Comparison of ENCODE assay signal across 18 cellular contexts in the genomic region with DNA sequence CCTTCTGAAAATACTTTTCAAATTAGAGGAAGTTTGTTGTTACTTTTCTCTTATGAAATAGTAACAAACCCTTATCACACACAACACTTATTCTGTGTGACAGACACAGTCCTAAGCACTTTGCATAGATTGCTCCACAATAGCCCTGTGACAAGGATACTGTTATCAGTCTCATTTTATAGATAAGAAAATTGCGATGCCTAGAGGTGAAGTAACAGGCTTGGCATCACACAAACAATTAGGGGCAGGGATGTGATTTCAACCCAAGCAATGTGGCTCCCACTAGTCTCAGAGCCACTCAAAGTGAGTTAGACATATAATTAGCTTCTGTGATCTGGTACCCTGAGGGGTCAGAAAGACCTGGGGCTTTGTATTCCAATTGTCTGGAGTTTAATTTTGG.
"Had no signal": no experiment of that assay in that cellular context is flagged by ENCODE, and none has a peak within 500 bp of the region (broad histone marks: within the 10 kb centered on the region; RNA-seq: fewer than 3 reads in every experiment).

No MANE protein-coding gene starts in this region.

- H3K36me3 ChIP-seq: colonic mucosa, neural progenitor cell, pancreas, prostate gland, right lobe of liver, tibial nerve had no signal

- H3K9me3 ChIP-seq: colonic mucosa, pancreas, prostate gland, right lobe of liver, testis, tibial nerve had no signal

- H3K4me3 Mint-ChIP-seq: mesothelial cell of epicardium; natural killer cell treated with Interleukin-12 subunit alpha and Interleukin-12 subunit beta and Interleukin-15 and Interleukin-18, amount 100 ng/mL, for 72 hours; neural progenitor cell; stimulated activated naive B cell treated with anti-CD40 and anti-IgM and Interleukin-4, amounts not matched to agents 10 μg/mL and 1 μg/mL and 100 μg/mL, for 72 hours; stimulated activated naive CD8-positive, alpha-beta T cell treated with anti-CD3 and anti-CD28 coated beads, Interleukin-15, amount 100 ng/mL, for 72 hours had no signal

- H3K4me1 ChIP-seq: colonic mucosa, pancreas, prostate gland, right lobe of liver, testis, tibial nerve had no signal

- H3K27me3 Mint-ChIP-seq: natural killer cell treated with Interleukin-12 subunit alpha and Interleukin-12 subunit beta and Interleukin-15 and Interleukin-18, amount 100 ng/mL, for 72 hours; stimulated activated naive B cell treated with anti-CD40 and anti-IgM and Interleukin-4, amounts not matched to agents 10 μg/mL and 1 μg/mL and 100 μg/mL, for 72 hours; stimulated activated naive CD8-positive, alpha-beta T cell treated with anti-CD3 and anti-CD28 coated beads, Interleukin-15, amount 100 ng/mL, for 72 hours had no signal

- H3K36me3 Mint-ChIP-seq: mesothelial cell of epicardium; natural killer cell treated with Interleukin-12 subunit alpha and Interleukin-12 subunit beta and Interleukin-15 and Interleukin-18, amount 100 ng/mL, for 72 hours; neural progenitor cell; stimulated activated naive B cell treated with anti-CD40 and anti-IgM and Interleukin-4, amounts not matched to agents 10 μg/mL and 1 μg/mL and 100 μg/mL, for 72 hours had no signal

- H3K27ac ChIP-seq: colonic mucosa, hepatocyte, neural progenitor cell, pancreas, prostate gland, right lobe of liver, testis, tibial nerve had no signal

- H3K9me3 Mint-ChIP-seq: mesothelial cell of epicardium; natural killer cell treated with Interleukin-12 subunit alpha and Interleukin-12 subunit beta and Interleukin-15 and Interleukin-18, amount 100 ng/mL, for 72 hours; neural progenitor cell; stimulated activated naive CD8-positive, alpha-beta T cell treated with anti-CD3 and anti-CD28 coated beads, Interleukin-15, amount 100 ng/mL, for 72 hours had no signal

- H3K4me1 Mint-ChIP-seq: neural progenitor cell; stimulated activated naive B cell treated with anti-CD40 and anti-IgM and Interleukin-4, amounts not matched to agents 10 μg/mL and 1 μg/mL and 100 μg/mL, for 72 hours; stimulated activated naive CD8-positive, alpha-beta T cell treated with anti-CD3 and anti-CD28 coated beads, Interleukin-15, amount 100 ng/mL, for 72 hours had no signal

- H3K4me3 ChIP-seq: colonic mucosa, hepatocyte, neural progenitor cell, pancreas, prostate gland, right lobe of liver, testis, tibial nerve had no signal

- H3K27me3 ChIP-seq: colonic mucosa, hepatocyte, neural progenitor cell, right lobe of liver, testis, tibial nerve had no signal

- DNase-seq: colonic mucosa; dermis blood vessel endothelial cell; foreskin melanocyte; head of caudate nucleus; left colon; nucleus accumbens; pancreas; right lobe of liver; stimulated activated CD4-positive, alpha-beta T cell treated with anti-CD3 and anti-CD28 coated beads, Interleukin-4, amount 100 ng/mL, for 1 hour; stimulated activated naive B cell treated with anti-CD40 and anti-IgM and Interleukin-4, amounts not matched to agents 10 μg/mL and 1 μg/mL and 100 μg/mL, for 72 hours; stimulated activated naive CD8-positive, alpha-beta T cell treated with anti-CD3 and anti-CD28 coated beads, Interleukin-15, amount 100 ng/mL, for 72 hours; testis had no signal

- H3K9ac ChIP-seq: neural progenitor cell had no signal

- ATAC-seq: left colon; natural killer cell treated with Interleukin-12 subunit alpha and Interleukin-12 subunit beta and Interleukin-15 and Interleukin-18, amount 100 ng/mL, for 72 hours; pancreas; right lobe of liver; stimulated activated naive B cell treated with anti-CD40 and anti-IgM and Interleukin-4, amounts not matched to agents 10 μg/mL and 1 μg/mL and 100 μg/mL, for 72 hours; stimulated activated naive CD8-positive, alpha-beta T cell treated with anti-CD3 and anti-CD28 coated beads, Interleukin-15, amount 100 ng/mL, for 72 hours had no signal

- H3K27ac Mint-ChIP-seq: mesothelial cell of epicardium; natural killer cell treated with Interleukin-12 subunit alpha and Interleukin-12 subunit beta and Interleukin-15 and Interleukin-18, amount 100 ng/mL, for 72 hours; neural progenitor cell; stimulated activated naive B cell treated with anti-CD40 and anti-IgM and Interleukin-4, amounts not matched to agents 10 μg/mL and 1 μg/mL and 100 μg/mL, for 72 hours; stimulated activated naive CD8-positive, alpha-beta T cell treated with anti-CD3 and anti-CD28 coated beads, Interleukin-15, amount 100 ng/mL, for 72 hours had no signal
